In the genomic region with DNA sequence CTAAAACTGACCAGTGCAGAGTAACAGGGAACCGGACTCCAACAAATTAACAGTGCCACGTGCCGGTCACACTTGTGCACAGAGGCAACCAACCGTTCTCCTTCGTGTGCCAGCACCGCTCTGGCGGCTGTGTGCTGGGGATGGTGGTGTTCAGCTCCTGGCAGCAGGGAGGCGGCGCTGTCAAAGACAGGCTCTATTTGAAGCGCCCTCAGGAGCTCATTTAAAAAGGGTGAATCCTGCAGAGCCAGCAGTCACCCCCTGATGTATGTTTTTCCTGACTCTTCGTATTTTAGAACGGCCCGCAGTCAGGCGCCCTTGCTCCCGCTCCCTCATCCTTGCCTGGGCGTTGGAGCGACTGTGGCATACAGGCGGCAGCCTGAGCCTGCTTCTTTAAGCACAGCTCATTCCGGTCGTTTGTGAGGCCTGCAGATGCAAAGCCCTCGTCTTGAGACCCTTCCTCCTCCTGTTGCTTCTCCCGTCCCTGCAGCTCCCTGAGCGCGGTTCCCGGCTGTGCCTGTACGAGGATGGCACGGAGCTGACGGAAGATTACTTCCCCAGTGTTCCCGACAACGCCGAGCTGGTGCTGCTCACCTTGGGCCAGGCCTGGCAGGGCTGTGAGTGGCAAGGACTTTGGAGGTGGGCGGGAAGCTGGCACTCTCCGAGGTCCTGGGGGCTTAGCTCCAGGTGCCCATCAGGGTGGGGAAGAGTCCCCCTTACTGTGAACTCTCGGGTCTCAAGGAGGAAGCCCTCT, we compare ENCODE assay signal across 8 cellular contexts. TPM values are rescaled to one million over a fixed set of nuclear protein-coding genes. Genes with fewer than 3 reads are reported as not detected.
DNase-seq lines count a peak whose midpoint lies in the region; ATAC-seq and TF ChIP-seq lines count a peak whose summit lies in the region.

No MANE protein-coding gene starts in this region.

- peaks cover 8% of the 10 kb centered on the region; the same call in 1 of the 2 replicates for H3K27me3 ChIP-seq in GM23338 (ENCODE audit: insufficient read depth)

- no peak overlapping the region for H3K27ac ChIP-seq in GM23338 (ENCODE audit: low read depth)

- no peak for TF ChIP-seq POLR2A in erythroblast (IDR thresholded peaks at IDR 0.05; ENCODE audit: low read length)

- H3K36me3 ChIP-seq in GM23338 (ENCODE audit: insufficient read depth) = no peaks in the 10 kb centered on the region

- peaks cover 26% of the 10 kb centered on the region for H3K27me3 Mint-ChIP-seq in GM23338 (ENCODE audit: insufficient read depth, low read depth, poor library complexity)
- no peaks in the 10 kb centered on the region for H3K27me3 Mint-ChIP-seq in T-helper 1 cell treated with Interleukin-12 subunit alpha and Interleukin-12 subunit beta and Interleukin-4 antibody, amounts not matched to agents 30 μg/mL and 1 μg/mL, for 36 hours (ENCODE audit: low read depth)
- H3K27me3 Mint-ChIP-seq in natural killer cell treated with Interleukin-12 subunit alpha and Interleukin-12 subunit beta and Interleukin-15 and Interleukin-18, amount 100 ng/mL, for 72 hours = no peaks in the 10 kb centered on the region

- no peak overlapping the region for H3K27ac Mint-ChIP-seq in GM23338
- no peak overlapping the region for H3K27ac Mint-ChIP-seq in T-helper 1 cell treated with Interleukin-12 subunit alpha and Interleukin-12 subunit beta and Interleukin-4 antibody, amounts not matched to agents 30 μg/mL and 1 μg/mL, for 36 hours
- H3K27ac Mint-ChIP-seq in natural killer cell treated with Interleukin-12 subunit alpha and Interleukin-12 subunit beta and Interleukin-15 and Interleukin-18, amount 100 ng/mL, for 72 hours = peak overlapping the region in 1 of 2 donors; percentile 33

- H3K36me3 Mint-ChIP-seq in GM23338 (ENCODE audit: low read depth) = no peaks in the 10 kb centered on the region; the same call in 2 of the 3 replicates
- no peaks in the 10 kb centered on the region for H3K36me3 Mint-ChIP-seq in T-helper 1 cell treated with Interleukin-12 subunit alpha and Interleukin-12 subunit beta and Interleukin-4 antibody, amounts not matched to agents 30 μg/mL and 1 μg/mL, for 36 hours (ENCODE audit: low read depth)
- H3K36me3 Mint-ChIP-seq in natural killer cell treated with Interleukin-12 subunit alpha and Interleukin-12 subunit beta and Interleukin-15 and Interleukin-18, amount 100 ng/mL, for 72 hours = no peaks in the 10 kb centered on the region

- peaks cover 22% of the 10 kb centered on the region for H3K4me1 Mint-ChIP-seq in GM23338
- peaks cover 17% of the 10 kb centered on the region for H3K4me1 Mint-ChIP-seq in T-helper 1 cell treated with Interleukin-12 subunit alpha and Interleukin-12 subunit beta and Interleukin-4 antibody, amounts not matched to agents 30 μg/mL and 1 μg/mL, for 36 hours (ENCODE audit: low read depth)
- H3K4me1 Mint-ChIP-seq in natural killer cell treated with Interleukin-12 subunit alpha and Interleukin-12 subunit beta and Interleukin-15 and Interleukin-18, amount 100 ng/mL, for 72 hours (ENCODE audit: low read depth in 2 of 2) = peaks cover 7 to 11% of the 10 kb centered on the region in 2 donors

- TF ChIP-seq CTCF in AG10803 (conservative IDR thresholded peaks at IDR 0.05; ENCODE audit: low read length) (peak; percentile 37), GM23338 (conservative IDR thresholded peaks at IDR 0.05; ENCODE audit: low read depth in 2 of 2) (0 out of 4 replicates have a peak, but pooled peaks of 1 of the 2 experiments have one; percentile 9)

- ATAC-seq in GM23338 (peak; percentile 21), GM19452 (IDR thresholded peaks at IDR 0.05; ENCODE audit: unreplicated experiment) (no peak)
- no peak for ATAC-seq in natural killer cell treated with Interleukin-12 subunit alpha and Interleukin-12 subunit beta and Interleukin-15 and Interleukin-18, amount 100 ng/mL, for 72 hours

- no peak overlapping the region; the same call in 1 of the 2 replicates for H2AFZ ChIP-seq in GM23338

- DNase-seq in AG10803 (ENCODE audit: low read depth) = peak; percentile 35
- peak; percentile 50 for DNase-seq in GM23338 (ENCODE audit: low spot score)
- DNase-seq in erythroblast (lab: John Stamatoyannopoulos, UW) = peak; percentile 28 to 47
- DNase-seq in natural killer cell treated with Interleukin-12 subunit alpha and Interleukin-12 subunit beta and Interleukin-15 and Interleukin-18, amount 100 ng/mL, for 72 hours (ENCODE audit: low spot score) = no peak
- no peak for DNase-seq in activated effector memory CD4-positive, alpha-beta T cell treated with anti-CD3 and anti-CD28 coated beads, Interleukin-2, amount 50 U/mL, for 16 hours
- DNase-seq in SK-N-DZ (ENCODE audit: low spot score) = no peak

- H3K4me3 Mint-ChIP-seq in GM23338 = peak overlapping the region; percentile 98
- H3K4me3 Mint-ChIP-seq in T-helper 1 cell treated with Interleukin-12 subunit alpha and Interleukin-12 subunit beta and Interleukin-4 antibody, amounts not matched to agents 30 μg/mL and 1 μg/mL, for 36 hours = peak overlapping the region; percentile 97
- peak overlapping the region; percentile 49 for H3K4me3 Mint-ChIP-seq in natural killer cell treated with Interleukin-12 subunit alpha and Interleukin-12 subunit beta and Interleukin-15 and Interleukin-18, amount 100 ng/mL, for 72 hours

- H3F3A ChIP-seq in GM23338 (replicated peaks; ENCODE audit: low read depth) = no peaks in the 10 kb centered on the region

- H3K4me1 ChIP-seq in GM23338 (ENCODE audit: insufficient read depth) = peaks cover 8% of the 10 kb centered on the region; the same call in 1 of the 2 replicates

- H4K20me1 ChIP-seq in GM23338 (replicated peaks; ENCODE audit: insufficient read depth) = no peaks in the 10 kb centered on the region; the same call in none of the 2 replicates

- H3K4me2 ChIP-seq in GM23338 = peak overlapping the region; percentile 94

- H3K9me2 ChIP-seq in GM23338 (ENCODE audit: insufficient read depth) = no peaks in the 10 kb centered on the region

- H3K4me3 ChIP-seq in AG10803 (ENCODE audit: low read length) (peak overlapping the region; percentile 94), GM23338 (peak overlapping the region; percentile 98)

- no peaks in the 10 kb centered on the region for H3K9me3 Mint-ChIP-seq in GM23338
- no peaks in the 10 kb centered on the region for H3K9me3 Mint-ChIP-seq in T-helper 1 cell treated with Interleukin-12 subunit alpha and Interleukin-12 subunit beta and Interleukin-4 antibody, amounts not matched to agents 30 μg/mL and 1 μg/mL, for 36 hours
- no peaks in the 10 kb centered on the region for H3K9me3 Mint-ChIP-seq in natural killer cell treated with Interleukin-12 subunit alpha and Interleukin-12 subunit beta and Interleukin-15 and Interleukin-18, amount 100 ng/mL, for 72 hours

- H3K79me2 ChIP-seq in GM23338 (replicated peaks; ENCODE audit: insufficient read depth) = peaks cover 29% of the 10 kb centered on the region

TF ChIP-seq in GM23338, 12 proteins besides CTCF, POLR2A, EP300 and RAD21 (continues in another document):
- TF ChIP-seq ZNF114 (CRISPR knock-in tag; IDR thresholded peaks at IDR 0.05) = no peak
- TF ChIP-seq, protein P1, sequence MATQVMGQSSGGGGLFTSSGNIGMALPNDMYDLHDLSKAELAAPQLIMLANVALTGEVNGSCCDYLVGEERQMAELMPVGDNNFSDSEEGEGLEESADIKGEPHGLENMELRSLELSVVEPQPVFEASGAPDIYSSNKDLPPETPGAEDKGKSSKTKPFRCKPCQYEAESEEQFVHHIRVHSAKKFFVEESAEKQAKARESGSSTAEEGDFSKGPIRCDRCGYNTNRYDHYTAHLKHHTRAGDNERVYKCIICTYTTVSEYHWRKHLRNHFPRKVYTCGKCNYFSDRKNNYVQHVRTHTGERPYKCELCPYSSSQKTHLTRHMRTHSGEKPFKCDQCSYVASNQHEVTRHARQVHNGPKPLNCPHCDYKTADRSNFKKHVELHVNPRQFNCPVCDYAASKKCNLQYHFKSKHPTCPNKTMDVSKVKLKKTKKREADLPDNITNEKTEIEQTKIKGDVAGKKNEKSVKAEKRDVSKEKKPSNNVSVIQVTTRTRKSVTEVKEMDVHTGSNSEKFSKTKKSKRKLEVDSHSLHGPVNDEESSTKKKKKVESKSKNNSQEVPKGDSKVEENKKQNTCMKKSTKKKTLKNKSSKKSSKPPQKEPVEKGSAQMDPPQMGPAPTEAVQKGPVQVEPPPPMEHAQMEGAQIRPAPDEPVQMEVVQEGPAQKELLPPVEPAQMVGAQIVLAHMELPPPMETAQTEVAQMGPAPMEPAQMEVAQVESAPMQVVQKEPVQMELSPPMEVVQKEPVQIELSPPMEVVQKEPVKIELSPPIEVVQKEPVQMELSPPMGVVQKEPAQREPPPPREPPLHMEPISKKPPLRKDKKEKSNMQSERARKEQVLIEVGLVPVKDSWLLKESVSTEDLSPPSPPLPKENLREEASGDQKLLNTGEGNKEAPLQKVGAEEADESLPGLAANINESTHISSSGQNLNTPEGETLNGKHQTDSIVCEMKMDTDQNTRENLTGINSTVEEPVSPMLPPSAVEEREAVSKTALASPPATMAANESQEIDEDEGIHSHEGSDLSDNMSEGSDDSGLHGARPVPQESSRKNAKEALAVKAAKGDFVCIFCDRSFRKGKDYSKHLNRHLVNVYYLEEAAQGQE (IDR thresholded peaks at IDR 0.05; ENCODE audit: unreplicated experiment) = no peak
- no peak for TF ChIP-seq EZH2phosphoT487 (IDR thresholded peaks at IDR 0.05; ENCODE audit: unreplicated experiment)

RNA-seq across cellular contexts. Expression of a gene that starts 1.1 kb away (rescaled TPM):
- 12.6 and 18.1 TPM in 2 replicates for total RNA-seq in GM23338 (2014; rRNA removed; shearing (Covaris generic))
- 4.4 and 6.5 TPM in 2 replicates for polyA plus RNA-seq in GM23338 (2016; fragmentation: Nextera tagmentation; extraction: Ambion mirVana)
- 10 to 100 TPM; 13.3 to 19.4 TPM for total RNA-seq in natural killer cell treated with Interleukin-12 subunit alpha and Interleukin-12 subunit beta and Interleukin-15 and Interleukin-18, amount 100 ng/mL, for 72 hours
- polyA plus RNA-seq in SK-N-DZ (2014; cell fraction: cytosol; rRNA removed) = 8.6 and 9.7 TPM in 2 replicates
- polyA plus RNA-seq in SK-N-DZ (2014; cell fraction: nucleus; rRNA removed) = 6.7 and 12.9 TPM in 2 replicates

RNA-seq across cellular contexts. Expression of a gene that starts 1.4 kb away (rescaled TPM):
- total RNA-seq in GM23338 (2014; rRNA removed; shearing (Covaris generic)) = 17.7 and 32.2 TPM in 2 replicates
- 20.5 and 21.1 TPM in 2 replicates for polyA plus RNA-seq in GM23338 (2016; fragmentation: Nextera tagmentation; extraction: Ambion mirVana)
- 10 to 100 TPM; 46.6 to 59.4 TPM for total RNA-seq in natural killer cell treated with Interleukin-12 subunit alpha and Interleukin-12 subunit beta and Interleukin-15 and Interleukin-18, amount 100 ng/mL, for 72 hours
- polyA plus RNA-seq in SK-N-DZ (2014; cell fraction: cytosol; rRNA removed) = 12.4 and 21.0 TPM in 2 replicates
- 11.6 and 44.0 TPM in 2 replicates for polyA plus RNA-seq in SK-N-DZ (2014; cell fraction: nucleus; rRNA removed)

RNA-seq across cellular contexts. Expression of a gene that starts 41.7 kb away (rescaled TPM):
- total RNA-seq in GM23338 (2014; rRNA removed; shearing (Covaris generic)) = 28.7 and 30.8 TPM in 2 replicates
- polyA plus RNA-seq in GM23338 (2016; fragmentation: Nextera tagmentation; extraction: Ambion mirVana) = 26.3 and 28.5 TPM in 2 replicates
- 10 to 100 TPM; 31.0 to 34.6 TPM for total RNA-seq in natural killer cell treated with Interleukin-12 subunit alpha and Interleukin-12 subunit beta and Interleukin-15 and Interleukin-18, amount 100 ng/mL, for 72 hours
- 15.3 TPM in 2 replicates for polyA plus RNA-seq in SK-N-DZ (2014; cell fraction: cytosol; rRNA removed)
- polyA plus RNA-seq in SK-N-DZ (2014; cell fraction: nucleus; rRNA removed) = 13.4 and 26.5 TPM in 2 replicates

Comparison
In these comparisons a context has a peak if more than half of its experiments do, and no peak if none do; other contexts are left out.
1. DNase-seq: peak in AG10803 (single experiment), GM23338 (single experiment) and erythroblast (2 of 2); none in natural killer cell treated with Interleukin-12 subunit alpha and Interleukin-12 subunit beta and Interleukin-15 and Interleukin-18, amount 100 ng/mL, for 72 hours (single experiment), activated effector memory CD4-positive, alpha-beta T cell treated with anti-CD3 and anti-CD28 coated beads, Interleukin-2, amount 50 U/mL, for 16 hours (single experiment) and SK-N-DZ (single experiment).
2. Peak in every context shown above with its lines, with median percentiles within 50 percentile points of each other: H3K4me3 Mint-ChIP-seq.